8 cellular contexts compared by ENCODE assay signal in the genomic region with DNA sequence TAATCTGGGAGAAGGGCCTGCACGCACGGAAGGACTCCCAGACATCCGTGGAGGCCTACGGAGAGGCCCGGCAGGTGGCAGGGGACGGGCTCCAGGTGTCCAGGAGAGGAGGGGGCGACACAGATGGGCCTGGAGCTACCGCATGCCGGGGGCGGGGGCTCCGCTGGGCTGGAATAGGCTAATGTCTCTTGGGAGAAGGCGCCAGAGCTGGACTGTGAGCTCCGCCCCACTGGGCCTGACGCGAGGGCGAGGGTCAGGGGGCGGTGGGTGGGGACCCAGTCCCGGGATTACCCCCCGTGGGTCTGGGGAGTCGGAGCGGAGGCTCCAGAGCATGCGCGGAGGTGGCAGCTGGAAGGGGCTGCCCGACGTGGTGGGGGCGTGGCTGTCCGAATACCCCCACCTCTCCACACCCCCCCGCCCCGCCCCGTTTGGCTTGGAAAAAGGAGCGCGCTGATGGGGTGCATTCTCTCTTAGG. TPM values are rescaled to one million over a fixed set of nuclear protein-coding genes. Genes with fewer than 3 reads are reported as not detected.
DNase-seq lines count a peak whose midpoint lies in the region; ATAC-seq lines count a peak whose summit lies in the region.

No MANE protein-coding gene starts in this region.

- no peaks in the 10 kb centered on the region for H3K9me3 ChIP-seq in right cardiac atrium (ENCODE audit: control insufficient read depth, low read length)

- peak overlapping the region; percentile 42 for H3K27ac ChIP-seq in right cardiac atrium (ENCODE audit: low read length)

- intact Hi-C loops in right cardiac atrium (cut with DNase I) (no loop called here), sciatic nerve (cut with DNase I) (no loop called here)

- 2% methylated on average over 32 of the region's 32 CpGs for WGBS in right cardiac atrium

- peak overlapping the region; percentile 78 for H3K4me3 ChIP-seq in right cardiac atrium (ENCODE audit: low read length)

- no peaks in the 10 kb centered on the region for H3K27me3 ChIP-seq in right cardiac atrium (ENCODE audit: control insufficient read depth, insufficient read depth)

- DNase-seq in SK-N-DZ (ENCODE audit: low spot score) (peak; percentile 81), amniotic epithelial cell (ENCODE audit: low read depth) (peak; percentile 8), right cardiac atrium (peak; percentile 66 to 87 (median 81)), sciatic nerve (ENCODE audit: low spot score) (peak; percentile 72)

- ATAC-seq in GM18502 (IDR thresholded peaks at IDR 0.05; ENCODE audit: poor library complexity, unreplicated experiment) (peak; percentile 29), HG03460 (IDR thresholded peaks at IDR 0.05; ENCODE audit: unreplicated experiment) (peak; percentile 18), right cardiac atrium (peak; percentile 50 to 70), sciatic nerve (peak; percentile 57), HG03457 (IDR thresholded peaks at IDR 0.05; ENCODE audit: unreplicated experiment) (no peak), HG02623 (IDR thresholded peaks at IDR 0.05; ENCODE audit: unreplicated experiment) (no peak)

- peaks cover 13% of the 10 kb centered on the region for H3K4me1 ChIP-seq in right cardiac atrium (ENCODE audit: control insufficient read depth, insufficient read depth, low read length)

RNA-seq across cellular contexts. Expression of a gene that starts 0.7 kb away (rescaled TPM):
- polyA plus RNA-seq in SK-N-DZ (2014; cell fraction: cytosol; rRNA removed) = 7.7 and 9.9 TPM in 2 replicates
- polyA plus RNA-seq in SK-N-DZ (2014; cell fraction: nucleus; rRNA removed) = 9.5 and 18.1 TPM in 2 replicates
- total RNA-seq in right cardiac atrium = 10 to 100 TPM; 26.9 to 35.4 (median 29.8) TPM
- 4.9 TPM for polyA plus RNA-seq in right cardiac atrium
- 30.3 TPM for total RNA-seq in sciatic nerve

RNA-seq across cellular contexts. Expression of a gene that starts 47.2 kb away (rescaled TPM):
- 5.1 and 6.7 TPM in 2 replicates for polyA plus RNA-seq in SK-N-DZ (2014; cell fraction: cytosol; rRNA removed)
- polyA plus RNA-seq in SK-N-DZ (2014; cell fraction: nucleus; rRNA removed) = 4.4 and 7.1 TPM in 2 replicates
- total RNA-seq in right cardiac atrium (10 to 100 TPM; 17.7 to 24.1 (median 20.2) TPM), sciatic nerve (55.1 TPM)
- polyA plus RNA-seq in right cardiac atrium = 3.8 TPM

Comparison
In these comparisons a context has a peak if more than half of its experiments do, and no peak if none do; other contexts are left out.
1. ATAC-seq: peak in GM18502 (single experiment), HG03460 (single experiment), right cardiac atrium (2 of 2) and sciatic nerve (single experiment); none in HG03457 (single experiment) and HG02623 (single experiment).
2. DNase-seq: peak in every context shown above with its lines; median percentile 81 in SK-N-DZ; 81 in right cardiac atrium; 72 in sciatic nerve; 8 in amniotic epithelial cell.